In genomic region chr10:101843032-101843991, GRCh38 we compare ENCODE assay signal across 8 cellular contexts. TPM values are rescaled to one million over a fixed set of nuclear protein-coding genes. Genes with fewer than 3 reads are reported as not detected.
DNase-seq lines count a peak whose midpoint lies in the region; ATAC-seq and TF ChIP-seq lines count a peak whose summit lies in the region.

Gene KCNIP2 (minus strand): TSS chr10:101843800. CDS start chr10:101843568, 232 bp downstream.

- TF ChIP-seq POLR2A in Raji (IDR thresholded peaks at IDR 0.05; ENCODE audit: insufficient read depth, low read depth, low read length), result 0 out of 2 replicates have a peak, but pooled peaks have one; percentile 28

- H3K27me3 Mint-ChIP-seq in activated naive CD8-positive, alpha-beta T cell treated with anti-CD3 and anti-CD28 coated beads, Interleukin-2, amount 10 ng/mL, durations not matched to agents 7 days and 5 days, result peaks cover 21% of the 10 kb centered on the region

- peak; percentile 11 for ATAC-seq in activated naive CD8-positive, alpha-beta T cell treated with anti-CD3 and anti-CD28 coated beads, Interleukin-2, amount 10 ng/mL, durations not matched to agents 7 days and 5 days (ENCODE audit: low read depth)
- ATAC-seq in left cardiac atrium, result peak; percentile 41 to 51
- no peak for ATAC-seq in GM18520 (IDR thresholded peaks at IDR 0.05; ENCODE audit: unreplicated experiment)

- intact Hi-C loops in left cardiac atrium (cut with DNase I), result loop anchor here in 1 of 2 donors (5.0 kb wide), 1 partner anchor 124 kb away; no protein-coding TSS in a partner anchor

- H3K4me3 ChIP-seq in skin epidermis, result peak within 1 kb of the TSS in 4 of 7 experiments; percentile 12 to 24 (median 16)

- H3K27ac Mint-ChIP-seq in activated naive CD8-positive, alpha-beta T cell treated with anti-CD3 and anti-CD28 coated beads, Interleukin-2, amount 10 ng/mL, durations not matched to agents 7 days and 5 days, result no peak within 1 kb of the TSS

- H3K4me1 Mint-ChIP-seq in activated naive CD8-positive, alpha-beta T cell treated with anti-CD3 and anti-CD28 coated beads, Interleukin-2, amount 10 ng/mL, durations not matched to agents 7 days and 5 days, result peaks cover 31% of the 10 kb centered on the region

- POLR2A ChIA-PET in activated naive CD8-positive, alpha-beta T cell treated with anti-CD3 and anti-CD28 coated beads, Interleukin-2, amount 10 ng/mL, durations not matched to agents 7 days and 5 days (lab: Charles Lee), result interaction anchor here (1.4 kb wide), 1 partner anchor 25 kb away, joined by 5 read pairs; the partner anchor contains the start of gene OGA

- DNase-seq in NCI-H2107 treated with DMSO at 0.1 percent for 48 hours (lab: John Stamatoyannopoulos, UW; ENCODE audit: unreplicated experiment), result peak; percentile 37
- DNase-seq in NCI-H2107 (lab: John Stamatoyannopoulos, UW), result no peak
- peak; percentile 58 for DNase-seq in activated naive CD8-positive, alpha-beta T cell treated with anti-CD3 and anti-CD28 coated beads, Interleukin-2, amount 10 ng/mL, durations not matched to agents 7 days and 5 days
- peak; percentile 63 for DNase-seq in left cardiac atrium
- no peak for DNase-seq in SW480 (ENCODE audit: low spot score)

- no peak within 1 kb of the TSS for H3K27ac ChIP-seq in skin epidermis

- H3K9me3 Mint-ChIP-seq in activated naive CD8-positive, alpha-beta T cell treated with anti-CD3 and anti-CD28 coated beads, Interleukin-2, amount 10 ng/mL, durations not matched to agents 7 days and 5 days, result no peaks in the 10 kb centered on the region

- peak within 1 kb of the TSS; percentile 59 for H3K4me3 Mint-ChIP-seq in activated naive CD8-positive, alpha-beta T cell treated with anti-CD3 and anti-CD28 coated beads, Interleukin-2, amount 10 ng/mL, durations not matched to agents 7 days and 5 days

- no peaks in the 10 kb centered on the region for H3K36me3 Mint-ChIP-seq in activated naive CD8-positive, alpha-beta T cell treated with anti-CD3 and anti-CD28 coated beads, Interleukin-2, amount 10 ng/mL, durations not matched to agents 7 days and 5 days

RNA-seq across cellular contexts. Expression of gene KCNIP2, which starts in this region (rescaled TPM):
- total RNA-seq in activated naive CD8-positive, alpha-beta T cell treated with anti-CD3 and anti-CD28 coated beads, Interleukin-2, amount 10 ng/mL, durations not matched to agents 7 days and 5 days, result 1 to 10 TPM; 3.1 to 4.1 TPM
- 100 to 1,000 TPM; 335 to 369 TPM for total RNA-seq in left cardiac atrium

Comparison
In these comparisons a context has a peak if more than half of its experiments do, and no peak if none do; other contexts are left out.
1. RNA of gene KCNIP2 (total RNA-seq): 335 to 369 TPM in left cardiac atrium; 3.1 to 4.1 TPM in activated naive CD8-positive, alpha-beta T cell treated with anti-CD3 and anti-CD28 coated beads, Interleukin-2, amount 10 ng/mL, durations not matched to agents 7 days and 5 days; every median in the first group is over 10 times any median in the second.
2. DNase-seq: peak in NCI-H2107 treated with DMSO at 0.1 percent for 48 hours (single experiment), activated naive CD8-positive, alpha-beta T cell treated with anti-CD3 and anti-CD28 coated beads, Interleukin-2, amount 10 ng/mL, durations not matched to agents 7 days and 5 days (single experiment) and left cardiac atrium (single experiment); none in NCI-H2107 (single experiment) and SW480 (single experiment).